8 cellular contexts compared by ENCODE assay signal in genomic region chrX:119692241-119693031, GRCh38. TPM values are rescaled to one million over a fixed set of nuclear protein-coding genes. Genes with fewer than 3 reads are reported as not detected.
DNase-seq lines count a peak whose midpoint lies in the region; ATAC-seq and TF ChIP-seq lines count a peak whose summit lies in the region.

No MANE protein-coding gene starts in this region.

- no peaks in the 10 kb centered on the region for H3K27me3 ChIP-seq in GM06990 (replicated peaks; ENCODE audit: control insufficient read depth, insufficient read depth, low read length)
- H3K27me3 ChIP-seq in heart right ventricle: no peaks in the 10 kb centered on the region

- DNase-seq in GM06990 (ENCODE audit: extremely low read depth, insufficient read length) (peak; percentile 74), heart right ventricle (peak; percentile 24 to 29), retina (peak; percentile 68)

- H3K27ac ChIP-seq in heart right ventricle: peak overlapping the region in 9 of 10 donors; percentile 64 to 88 (median 74)

- ATAC-seq in HG02981 (IDR thresholded peaks at IDR 0.05; ENCODE audit: unreplicated experiment) (peak; percentile 27), heart right ventricle (peak; percentile 27 to 78 (median 48)), HG03432 (IDR thresholded peaks at IDR 0.05; ENCODE audit: unreplicated experiment) (no peak), HG02870 (IDR thresholded peaks at IDR 0.05; ENCODE audit: unreplicated experiment) (no peak)

- peak overlapping the region; percentile 80 for H3K4me3 ChIP-seq in GM06990 (replicated peaks; ENCODE audit: low read depth, low read length)
- peak overlapping the region; percentile 53 to 83 (median 74) for H3K4me3 ChIP-seq in heart right ventricle

- TF ChIP-seq POLR2A in Raji (IDR thresholded peaks at IDR 0.05; ENCODE audit: insufficient read depth, low read depth, low read length): peak; percentile 48; the same call in 1 of the 2 replicates

- H3K27ac Mint-ChIP-seq in activated naive CD4-positive, alpha-beta T cell treated with anti-CD3 and anti-CD28 coated beads, Interleukin-2, amount 50 U/mL, for 24 hours: peak overlapping the region; percentile 93

- no peaks in the 10 kb centered on the region for H3K27me3 Mint-ChIP-seq in activated naive CD4-positive, alpha-beta T cell treated with anti-CD3 and anti-CD28 coated beads, Interleukin-2, amount 50 U/mL, for 24 hours

- peaks cover 0 to 35% (median 6%) of the 10 kb centered on the region in 9 donors for H3K4me1 ChIP-seq in heart right ventricle

- no peaks in the 10 kb centered on the region for H3K9me3 Mint-ChIP-seq in activated naive CD4-positive, alpha-beta T cell treated with anti-CD3 and anti-CD28 coated beads, Interleukin-2, amount 50 U/mL, for 24 hours

- peak overlapping the region; percentile 96 for H3K4me3 Mint-ChIP-seq in activated naive CD4-positive, alpha-beta T cell treated with anti-CD3 and anti-CD28 coated beads, Interleukin-2, amount 50 U/mL, for 24 hours

- intact Hi-C loops in heart right ventricle (cut with DNase I): loop anchor here in 1 of 10 donors (5.0 kb wide), 1 partner anchor 40 kb away; no protein-coding TSS in a partner anchor

- no peaks in the 10 kb centered on the region; the same call in 1 of the 2 replicates for H3K36me3 ChIP-seq in GM06990 (ENCODE audit: control insufficient read depth, insufficient read depth, low read length)
- H3K36me3 ChIP-seq in heart right ventricle: no peaks in the 10 kb centered on the region

- TF ChIP-seq CTCF in GM06990 (IDR thresholded peaks at IDR 0.05; ENCODE audit: insufficient read depth, low read length, poor library complexity, severe bottlenecking): peak; percentile 23
- TF ChIP-seq CTCF in heart right ventricle (IDR thresholded peaks at IDR 0.05): no peak

- peaks cover 16% of the 10 kb centered on the region for H3K4me1 Mint-ChIP-seq in activated naive CD4-positive, alpha-beta T cell treated with anti-CD3 and anti-CD28 coated beads, Interleukin-2, amount 50 U/mL, for 24 hours

- no peaks in the 10 kb centered on the region for H3K36me3 Mint-ChIP-seq in activated naive CD4-positive, alpha-beta T cell treated with anti-CD3 and anti-CD28 coated beads, Interleukin-2, amount 50 U/mL, for 24 hours

- H3K9me3 ChIP-seq in heart right ventricle: no peaks in the 10 kb centered on the region

- WGBS in heart right ventricle, 2 donors: 0% methylated on average over 33 to 65 of the region's 66 CpGs

RNA-seq across cellular contexts. Expression of gene SEPTIN6, which starts 0.5 kb away (rescaled TPM):
- 10 to 100 TPM in 4 of 10 donors, 1 to 10 TPM in 6; 7.5 to 24.9 (median 9.3) TPM for total RNA-seq in heart right ventricle
- polyA plus RNA-seq in heart right ventricle: 1 to 10 TPM; 4.6 to 7.5 TPM

Comparison
In these comparisons a context has a peak if more than half of its experiments do, and no peak if none do; other contexts are left out.
1. ATAC-seq: peak in HG02981 (single experiment) and heart right ventricle (8 of 8); none in HG03432 (single experiment) and HG02870 (single experiment).
2. Peak in every context shown above with its lines, with median percentiles within 50 percentile points of each other: DNase-seq.